Comparison of ENCODE assay signal across 1 cellular context in the genomic region with DNA sequence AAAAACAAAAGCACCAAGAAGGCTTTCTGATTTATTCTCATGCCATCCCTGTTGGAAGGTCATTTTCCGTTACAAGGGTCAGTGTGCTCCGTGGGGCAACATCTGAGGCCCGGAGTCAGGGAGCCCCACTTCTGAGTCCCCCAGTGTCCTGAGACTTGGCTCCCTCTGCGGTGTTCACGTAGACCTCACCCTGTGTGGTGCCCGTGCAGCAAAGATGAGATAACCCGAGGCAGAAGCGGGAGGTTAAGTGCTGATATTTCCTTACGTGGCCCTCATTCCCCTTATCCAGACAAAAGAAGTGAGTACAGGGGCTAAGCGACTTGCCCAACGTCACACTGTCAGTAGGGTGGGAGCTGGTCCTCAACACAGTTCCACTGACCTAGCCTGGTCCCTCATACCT.
TF ChIP-seq lines count a peak whose summit lies in the region.

No MANE protein-coding gene starts in this region.

TF ChIP-seq in H1, 55 proteins besides CTCF, POLR2A, EP300 and RAD21 (continued from another document):
- no peak for TF ChIP-seq SIX5 (IDR thresholded peaks at IDR 0.05; ENCODE audit: low read depth, low read length)
- TF ChIP-seq PHF8 (conservative IDR thresholded peaks at IDR 0.05; ENCODE audit: low read depth, low read length), result no peak
- TF ChIP-seq SIN3A (conservative IDR thresholded peaks at IDR 0.05 in 1 of 2, IDR thresholded peaks at IDR 0.05 in 1 of 2; ENCODE audit: low read depth in 1 of 2, low read length in 2 of 2), result no peak
